In genomic region chr21:16420086-16420724, GRCh38 we compare ENCODE assay signal across 8 cellular contexts.
DNase-seq lines count a peak whose midpoint lies in the region; ATAC-seq, FAIRE-seq and TF ChIP-seq lines count a peak whose summit lies in the region.

No MANE protein-coding gene starts in this region.

- 0% methylated on average over 1 of the region's 4 CpGs; no CpG with 5 or more reads in 1 of the 2 experiments for WGBS in IMR-90 (ENCODE audit: extremely low coverage in 2 of 2, insufficient read length in 1 of 2), 2 experiments

- no peak overlapping the region for H3K14ac ChIP-seq in IMR-90 (replicated peaks; ENCODE audit: low read depth, low read length)

- no peak overlapping the region for H4K91ac ChIP-seq in IMR-90 (ENCODE audit: insufficient read depth, low read depth, low read length)

- no peak overlapping the region for H2BK15ac ChIP-seq in IMR-90 (ENCODE audit: low read depth, low read length)

- H3K27me3 ChIP-seq in IMR-90 (ENCODE audit: control insufficient read depth, insufficient read depth, low read length) = no peaks in the 10 kb centered on the region

- no peak overlapping the region for H4K8ac ChIP-seq in IMR-90 (ENCODE audit: low read depth in 2 of 2, low read length in 2 of 2)

- no peaks in the 10 kb centered on the region for H4K20me1 ChIP-seq in IMR-90 (ENCODE audit: insufficient read depth, low read length)

- intact Hi-C loops in IMR-90 (cut with micrococcal nuclease) = loop anchor here (5.0 kb wide), 1 partner anchor 167 kb away; no protein-coding TSS in a partner anchor

- H2BK5ac ChIP-seq in IMR-90 (ENCODE audit: low read depth, low read length, poor library complexity, severe bottlenecking) = no peak overlapping the region

- DNase-seq in IMR-90 (peak; percentile 18), hypothalamus (lab: John Stamatoyannopoulos, UW) (peak in 27 of 51 donors; percentile 0 to 60 (median 26)), stromal cell of bone marrow (ENCODE audit: low read depth) (peak; percentile 54), GM19239 (ENCODE audit: insufficient read length, low spot score) (no peak)

- POLR2A ChIA-PET in IMR-90 (lab: Charles Lee; ENCODE audit: unreplicated experiment) = no interaction called here

- no peak overlapping the region for H2AK5ac ChIP-seq in IMR-90 (ENCODE audit: low read depth, low read length)

- H3K23ac ChIP-seq in IMR-90 (ENCODE audit: low read depth, low read length) = no peak overlapping the region

- H3K18ac ChIP-seq in IMR-90 (ENCODE audit: low read depth, low read length) = no peak overlapping the region

- H3K27ac ChIP-seq in IMR-90 (ENCODE audit: insufficient read depth, low read length) = no peak overlapping the region
- H3K27ac ChIP-seq in angular gyrus (ENCODE audit: low read depth, low read length) = peak overlapping the region; percentile 84

- H3K36me3 ChIP-seq in IMR-90 (ENCODE audit: control insufficient read depth, insufficient read depth, low read length) = no peaks in the 10 kb centered on the region

- H3K4me2 ChIP-seq in IMR-90 (ENCODE audit: low read depth, low read length) = no peak overlapping the region

- no peak overlapping the region for H3K4me3 ChIP-seq in IMR-90 (ENCODE audit: insufficient read depth, low read depth, low read length)

- no peaks in the 10 kb centered on the region for H3K79me1 ChIP-seq in IMR-90 (ENCODE audit: low read depth in 1 of 2, low read length in 2 of 2)

- H3K9me3 ChIP-seq in IMR-90 (ENCODE audit: control insufficient read depth, insufficient read depth, low read length) = no peaks in the 10 kb centered on the region

- CTCF ChIA-PET in IMR-90 (lab: Yijun Ruan, JAX) = no interaction called here

- no peak for TF ChIP-seq POLR2A in IMR-90 (IDR thresholded peaks at IDR 0.05; ENCODE audit: low read depth, low read length)

- ATAC-seq in IMR-90 (ENCODE audit: low read depth) (no peak), HG02623 (IDR thresholded peaks at IDR 0.05; ENCODE audit: unreplicated experiment) (no peak), HG03378 (IDR thresholded peaks at IDR 0.05; ENCODE audit: unreplicated experiment) (no peak), HG02852 (IDR thresholded peaks at IDR 0.05; ENCODE audit: unreplicated experiment) (no peak)

- no peak for TF ChIP-seq RAD21 in IMR-90 (IDR thresholded peaks at IDR 0.05; ENCODE audit: low read length)

- H3K4me1 ChIP-seq in IMR-90 (ENCODE audit: control insufficient read depth, insufficient read depth, low read length) = no peaks in the 10 kb centered on the region

- in situ Hi-C loops in IMR-90 (cut with MboI; ENCODE audit: low sequenced_read_pairs) = no loop called here

- no peaks in the 10 kb centered on the region for H3K9me1 ChIP-seq in IMR-90 (ENCODE audit: insufficient read depth, low read length)

- H4K5ac ChIP-seq in IMR-90 (ENCODE audit: low read depth, low read length) = no peak overlapping the region

- TF ChIP-seq CTCF in IMR-90 (conservative IDR thresholded peaks at IDR 0.05; ENCODE audit: low read depth, low read length) = no peak

- no peak overlapping the region for H3K56ac ChIP-seq in IMR-90 (ENCODE audit: extremely low read depth, insufficient read depth, low read length)

- FAIRE-seq in GM19239 (lab: Jason Lieb, UNC) = no peak

- no peak overlapping the region for H2AFZ ChIP-seq in IMR-90 (replicated peaks; ENCODE audit: low read length, poor library complexity)

- BruUV-seq in IMR-90 (replicated peaks; lab: Mats Ljungman, UMichigan) = no TSS peak

- no peak overlapping the region for H2AK9ac ChIP-seq in IMR-90 (replicated peaks; ENCODE audit: low read depth, low read length, poor library complexity)

- no peak overlapping the region for H2BK20ac ChIP-seq in IMR-90 (ENCODE audit: low read depth, low read length)

- dilution Hi-C loops in IMR-90 (cut with HindIII; ENCODE audit: low sequenced_read_pairs, unreplicated experiment) = no loop called here

- no peak overlapping the region for H3K9ac ChIP-seq in IMR-90 (ENCODE audit: low read depth, low read length)

- no peak overlapping the region for H2BK120ac ChIP-seq in IMR-90 (ENCODE audit: low read depth, low read length)

- no peak overlapping the region for H3K4ac ChIP-seq in IMR-90 (ENCODE audit: low read depth, low read length)

TF ChIP-seq in IMR-90, 13 proteins besides CTCF, POLR2A, EP300 and RAD21:
- no peak for TF ChIP-seq USF2 (IDR thresholded peaks at IDR 0.05; ENCODE audit: low read depth, low read length)
- TF ChIP-seq MAFK (IDR thresholded peaks at IDR 0.05; ENCODE audit: low read depth, low read length) = no peak
- TF ChIP-seq CEBPB (IDR thresholded peaks at IDR 0.05; ENCODE audit: low read depth, low read length) = no peak
- no peak for TF ChIP-seq MAZ (IDR thresholded peaks at IDR 0.05; ENCODE audit: borderline replicate concordance, low read depth, low read length)
- no peak for TF ChIP-seq RCOR1 (IDR thresholded peaks at IDR 0.05; ENCODE audit: insufficient replicate concordance, low read length)
- no peak for TF ChIP-seq RFX5 (IDR thresholded peaks at IDR 0.05; ENCODE audit: low read depth, low read length)
